Comparison of ENCODE assay signal across 1 cellular context in the genomic region with DNA sequence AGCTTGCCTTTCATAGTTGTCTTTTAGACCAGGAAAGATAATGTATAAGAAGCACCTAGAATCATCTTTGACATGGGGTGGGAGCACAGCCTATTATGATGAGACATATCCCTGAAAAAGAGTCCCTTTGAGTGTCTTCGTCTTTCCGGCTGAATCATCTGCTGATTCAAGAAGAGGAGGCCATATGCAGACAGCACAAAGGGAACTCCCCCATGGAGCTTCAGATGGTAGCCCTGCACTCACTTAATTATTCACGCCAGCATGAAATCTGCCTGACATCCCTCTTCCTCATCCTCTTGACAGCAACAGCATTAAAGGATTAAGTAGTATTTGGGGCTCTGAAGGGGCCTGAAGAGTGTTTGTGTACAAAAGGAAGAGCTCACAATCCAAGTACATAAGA.
TF ChIP-seq lines count a peak whose summit lies in the region.

No MANE protein-coding gene starts in this region.

TF ChIP-seq in IMR-90, 13 proteins besides CTCF, POLR2A, EP300 and RAD21 (continued from another document):
- TF ChIP-seq FOS (IDR thresholded peaks at IDR 0.05; ENCODE audit: low read depth, low read length) (no peak), CHD1 (IDR thresholded peaks at IDR 0.05; ENCODE audit: low read depth, low read length) (no peak), MAFK (IDR thresholded peaks at IDR 0.05; ENCODE audit: low read depth, low read length) (no peak), MAZ (IDR thresholded peaks at IDR 0.05; ENCODE audit: borderline replicate concordance, low read depth, low read length) (no peak), BHLHE40 (IDR thresholded peaks at IDR 0.05; ENCODE audit: low read depth, low read length) (no peak), MXI1 (IDR thresholded peaks at IDR 0.05; ENCODE audit: borderline replicate concordance, low read depth, low read length) (no peak), RFX5 (IDR thresholded peaks at IDR 0.05; ENCODE audit: low read depth, low read length) (no peak)
